ENCODE assay signal across 23 cellular contexts in genomic region chr1:204601979-204602653, GRCh38.
"Had no signal": no experiment of that assay in that cellular context is flagged by ENCODE, and none has a peak within 500 bp of the region (broad histone marks: within the 10 kb centered on the region; RNA-seq: fewer than 3 reads in every experiment).

No MANE protein-coding gene starts in this region.

- DNase-seq: activated CD4-positive, alpha-beta memory T cell treated with anti-CD3 and anti-CD28 coated beads, Interleukin-2, amount 10 ng/mL, durations not matched to agents 7 days and 5 days; activated CD4-positive, alpha-beta T cell treated with anti-CD3 and anti-CD28 coated beads for 48 hours; activated CD4-positive, CD25-positive, alpha-beta regulatory T cell; activated naive CD4-positive, alpha-beta T cell treated with Interleukin-2 at 50 U/mL for 16 hours; activated naive CD8-positive, alpha-beta T cell treated with anti-CD3 and anti-CD28 coated beads, Interleukin-2, amount 10 ng/mL, durations not matched to agents 7 days and 5 days; activated T-cell treated with anti-CD3 and anti-CD28 coated beads, Interleukin-2, amount 50 U/mL, for 1 hour; amygdala; dermis blood vessel endothelial cell; effector memory CD4-positive, alpha-beta T cell; esophagus squamous epithelium; left ventricle myocardium inferior; mammary epithelial cell; occipital lobe; stimulated activated CD4-positive, alpha-beta T cell treated with anti-CD3 and anti-CD28 coated beads, Interleukin-12 subunit alpha, Interleukin-12 subunit beta, amount 100 ng/mL, for 4 hours; stimulated activated CD4-positive, alpha-beta T cell treated with anti-CD3 and anti-CD28 coated beads, Interleukin-2, amount 100 ng/mL, for 24 hours; stimulated activated naive CD8-positive, alpha-beta T cell treated with anti-CD3 and anti-CD28 coated beads, Interleukin-15, Interleukin-2, amounts not matched to agents 100 U/mL and 50 U/mL, for 24 hours; T-helper 9 cell had no signal

- H3K27ac ChIP-seq: cardiac muscle cell, esophagus squamous epithelium, left ventricle myocardium inferior, right atrium auricular region, tibial nerve had no signal

- H3K27ac Mint-ChIP-seq: activated CD4-positive, alpha-beta memory T cell treated with anti-CD3 and anti-CD28 coated beads, Interleukin-2, amount 10 ng/mL, durations not matched to agents 7 days and 5 days; activated naive CD8-positive, alpha-beta T cell treated with anti-CD3 and anti-CD28 coated beads, Interleukin-2, amount 10 ng/mL, durations not matched to agents 7 days and 5 days; activated T-helper 17 cell treated with anti-CD3 and anti-CD28 coated beads, Interleukin-2, amount 50 U/mL, for 72 hours had no signal

- H3K36me3 Mint-ChIP-seq: activated naive CD8-positive, alpha-beta T cell treated with anti-CD3 and anti-CD28 coated beads, Interleukin-2, amount 10 ng/mL, durations not matched to agents 7 days and 5 days had no signal

- ATAC-seq: activated T-helper 17 cell treated with anti-CD3 and anti-CD28 coated beads, Interleukin-2, amount 50 U/mL, for 72 hours; stimulated activated naive CD8-positive, alpha-beta T cell treated with anti-CD3 and anti-CD28 coated beads, Interleukin-15, Interleukin-2, amounts not matched to agents 100 U/mL and 50 U/mL, for 24 hours had no signal

- H3K9me3 Mint-ChIP-seq: activated CD4-positive, alpha-beta memory T cell treated with anti-CD3 and anti-CD28 coated beads, Interleukin-2, amount 10 ng/mL, durations not matched to agents 7 days and 5 days; activated naive CD8-positive, alpha-beta T cell treated with anti-CD3 and anti-CD28 coated beads, Interleukin-2, amount 10 ng/mL, durations not matched to agents 7 days and 5 days; activated T-helper 17 cell treated with anti-CD3 and anti-CD28 coated beads, Interleukin-2, amount 50 U/mL, for 72 hours had no signal

- H3K27me3 Mint-ChIP-seq: activated CD4-positive, alpha-beta memory T cell treated with anti-CD3 and anti-CD28 coated beads, Interleukin-2, amount 10 ng/mL, durations not matched to agents 7 days and 5 days had no signal

- H3K4me1 Mint-ChIP-seq: activated CD4-positive, alpha-beta memory T cell treated with anti-CD3 and anti-CD28 coated beads, Interleukin-2, amount 10 ng/mL, durations not matched to agents 7 days and 5 days; activated naive CD8-positive, alpha-beta T cell treated with anti-CD3 and anti-CD28 coated beads, Interleukin-2, amount 10 ng/mL, durations not matched to agents 7 days and 5 days; activated T-helper 17 cell treated with anti-CD3 and anti-CD28 coated beads, Interleukin-2, amount 50 U/mL, for 72 hours had no signal

- H3K9me3 ChIP-seq: esophagus squamous epithelium, left ventricle myocardium inferior, right atrium auricular region, tibial nerve had no signal

- H3K4me3 ChIP-seq: cardiac muscle cell, esophagus squamous epithelium, left ventricle myocardium inferior, right atrium auricular region, tibial nerve had no signal

- H3K4me3 Mint-ChIP-seq: activated CD4-positive, alpha-beta memory T cell treated with anti-CD3 and anti-CD28 coated beads, Interleukin-2, amount 10 ng/mL, durations not matched to agents 7 days and 5 days; activated naive CD8-positive, alpha-beta T cell treated with anti-CD3 and anti-CD28 coated beads, Interleukin-2, amount 10 ng/mL, durations not matched to agents 7 days and 5 days; activated T-helper 17 cell treated with anti-CD3 and anti-CD28 coated beads, Interleukin-2, amount 50 U/mL, for 72 hours had no signal

- H3K4me1 ChIP-seq: left ventricle myocardium inferior, right atrium auricular region, tibial nerve had no signal

- FAIRE-seq: keratinocyte, urothelium cell line had no signal

- H3K36me3 ChIP-seq: cardiac muscle cell, esophagus squamous epithelium, left ventricle myocardium inferior, right atrium auricular region, tibial nerve had no signal

- H3K27me3 ChIP-seq: cardiac muscle cell, right atrium auricular region, tibial nerve had no signal
